ENCODE assay signal across 6 cellular contexts in genomic region chr10:73219384-73219783, GRCh38.
"Had no signal": no experiment of that assay in that cellular context is flagged by ENCODE, and none has a peak within 500 bp of the region (broad histone marks: within the 10 kb centered on the region; RNA-seq: fewer than 3 reads in every experiment).

No MANE protein-coding gene starts in this region.

- H3K36me3 ChIP-seq: HAP-1 had no signal

- H3K4me3 Mint-ChIP-seq: GM23338, HFFc6 had no signal

- H2AFZ ChIP-seq: GM23338 had no signal

- H3K9me3 ChIP-seq: HAP-1 had no signal

- H3K4me2 ChIP-seq: GM23338 had no signal

- H3K4me3 ChIP-seq: GM23338, HAP-1, K562 had no signal

- H3K27ac Mint-ChIP-seq: GM23338, HFFc6 had no signal

- H3K4me1 ChIP-seq: HAP-1 had no signal

- FAIRE-seq: H1, HTR-8/SVneo had no signal

- H3K4me1 Mint-ChIP-seq: GM23338 had no signal

- H3K9me3 Mint-ChIP-seq: GM23338, HFFc6 had no signal
